15 cellular contexts compared by ENCODE assay signal in genomic region chr11:111729441-111729840, GRCh38. TPM values are rescaled to one million over a fixed set of nuclear protein-coding genes. Genes with fewer than 3 reads are reported as not detected.
DNase-seq lines count a peak whose midpoint lies in the region; ATAC-seq and TF ChIP-seq lines count a peak whose summit lies in the region.
"Had no signal": no experiment of that assay in that cellular context is flagged by ENCODE, and none has a peak within 500 bp of the region (broad histone marks: within the 10 kb centered on the region; RNA-seq: fewer than 3 reads in every experiment).

No MANE protein-coding gene starts in this region.

- H3K27me3 Mint-ChIP-seq in mesothelial cell of epicardium (ENCODE audit: low read depth), result no peaks in the 10 kb centered on the region
- H3K27me3 Mint-ChIP-seq: activated CD4-positive, alpha-beta memory T cell treated with anti-CD3 and anti-CD28 coated beads, Interleukin-2, amount 10 ng/mL, durations not matched to agents 7 days and 5 days had no signal

- no peak for TF ChIP-seq POLR2A in erythroblast (IDR thresholded peaks at IDR 0.05; ENCODE audit: low read length)

- no peaks in the 10 kb centered on the region for H3K9me3 Mint-ChIP-seq in mesothelial cell of epicardium
- H3K9me3 Mint-ChIP-seq: activated CD4-positive, alpha-beta memory T cell treated with anti-CD3 and anti-CD28 coated beads, Interleukin-2, amount 10 ng/mL, durations not matched to agents 7 days and 5 days had no signal

- H3K4me3 Mint-ChIP-seq in mesothelial cell of epicardium, result no peak overlapping the region
- H3K4me3 Mint-ChIP-seq: activated CD4-positive, alpha-beta memory T cell treated with anti-CD3 and anti-CD28 coated beads, Interleukin-2, amount 10 ng/mL, durations not matched to agents 7 days and 5 days had no signal

- no peaks in the 10 kb centered on the region for H3K9me3 ChIP-seq in thoracic aorta
- H3K9me3 ChIP-seq: body of pancreas, neutrophil had no signal

- ATAC-seq in thoracic aorta (ENCODE audit: insufficient number of reproducible peaks, low FRiP score, low read depth), result no peak
- ATAC-seq in HG03135 (IDR thresholded peaks at IDR 0.05; ENCODE audit: unreplicated experiment), result no peak
- ATAC-seq in HG03565 (IDR thresholded peaks at IDR 0.05; ENCODE audit: unreplicated experiment), result no peak
- ATAC-seq: body of pancreas, HCT116 had no signal

- no peak for TF ChIP-seq CTCF in mesothelial cell of epicardium (IDR thresholded peaks at IDR 0.05; ENCODE audit: unreplicated experiment)
- TF ChIP-seq CTCF in thoracic aorta (IDR thresholded peaks at IDR 0.05), result no peak

- H3K4me1 Mint-ChIP-seq in mesothelial cell of epicardium, result peaks cover 24% of the 10 kb centered on the region
- H3K4me1 Mint-ChIP-seq: activated CD4-positive, alpha-beta memory T cell treated with anti-CD3 and anti-CD28 coated beads, Interleukin-2, amount 10 ng/mL, durations not matched to agents 7 days and 5 days had no signal

- no peak overlapping the region for H3K4me3 ChIP-seq in thoracic aorta
- H3K4me3 ChIP-seq: body of pancreas, SK-N-MC had no signal

- DNase-seq in NCI-H2029 (lab: John Stamatoyannopoulos, UW), result peak; percentile 37
- no peak for DNase-seq in NCI-H2029 treated with DMSO at 0.1 percent for 48 hours (lab: John Stamatoyannopoulos, UW)
- peak; percentile 90 for DNase-seq in brain pericyte (ENCODE audit: low read depth, low spot score)
- no peak for DNase-seq in mesothelial cell of epicardium (ENCODE audit: low spot score in 2 of 2, unreplicated experiment in 2 of 2)
- DNase-seq in thoracic aorta (ENCODE audit: low spot score), result no peak
- no peak for DNase-seq in erythroblast (lab: John Stamatoyannopoulos, UW)
- DNase-seq: activated CD4-positive, alpha-beta memory T cell treated with anti-CD3 and anti-CD28 coated beads, Interleukin-2, amount 10 ng/mL, durations not matched to agents 7 days and 5 days; body of pancreas; glutamatergic neuron; NCI-H1436 treated with DMSO at 0.1 percent for 48 hours had no signal

- H3K36me3 Mint-ChIP-seq in mesothelial cell of epicardium, result peaks cover 14% of the 10 kb centered on the region

- H3K27me3 ChIP-seq in thoracic aorta (replicated peaks; ENCODE audit: insufficient read depth), result no peaks in the 10 kb centered on the region
- H3K27me3 ChIP-seq: body of pancreas, neutrophil had no signal

- peaks cover 38 to 52% of the 10 kb centered on the region in 2 donors for H3K4me1 ChIP-seq in thoracic aorta (ENCODE audit: control insufficient read depth in 1 of 2, low read depth in 2 of 2)

- H3K27ac Mint-ChIP-seq in mesothelial cell of epicardium, result peak overlapping the region; percentile 84
- H3K27ac Mint-ChIP-seq: activated CD4-positive, alpha-beta memory T cell treated with anti-CD3 and anti-CD28 coated beads, Interleukin-2, amount 10 ng/mL, durations not matched to agents 7 days and 5 days had no signal

- peaks cover 13% of the 10 kb centered on the region for H3K36me3 ChIP-seq in thoracic aorta

- H3K27ac ChIP-seq in thoracic aorta, result peak overlapping the region; percentile 39 to 58
- H3K27ac ChIP-seq: neutrophil had no signal

RNA-seq across cellular contexts. Expression of gene PPP2R1B, which starts 36.7 kb away (rescaled TPM):
- total RNA-seq in mesothelial cell of epicardium (29.2 to 34.8 TPM (median 33.8 TPM) in 3 replicates), thoracic aorta (10 to 100 TPM; 22.5 to 34.5 TPM)

Comparison
In these comparisons a context has a peak if more than half of its experiments do, and no peak if none do; other contexts are left out.
1. DNase-seq: peak in NCI-H2029 (single experiment) and brain pericyte (single experiment); none in NCI-H2029 treated with DMSO at 0.1 percent for 48 hours (single experiment), mesothelial cell of epicardium (0 of 2), thoracic aorta (single experiment) and erythroblast (0 of 2).